Comparison of ENCODE assay signal across 10 cellular contexts in the genomic region with DNA sequence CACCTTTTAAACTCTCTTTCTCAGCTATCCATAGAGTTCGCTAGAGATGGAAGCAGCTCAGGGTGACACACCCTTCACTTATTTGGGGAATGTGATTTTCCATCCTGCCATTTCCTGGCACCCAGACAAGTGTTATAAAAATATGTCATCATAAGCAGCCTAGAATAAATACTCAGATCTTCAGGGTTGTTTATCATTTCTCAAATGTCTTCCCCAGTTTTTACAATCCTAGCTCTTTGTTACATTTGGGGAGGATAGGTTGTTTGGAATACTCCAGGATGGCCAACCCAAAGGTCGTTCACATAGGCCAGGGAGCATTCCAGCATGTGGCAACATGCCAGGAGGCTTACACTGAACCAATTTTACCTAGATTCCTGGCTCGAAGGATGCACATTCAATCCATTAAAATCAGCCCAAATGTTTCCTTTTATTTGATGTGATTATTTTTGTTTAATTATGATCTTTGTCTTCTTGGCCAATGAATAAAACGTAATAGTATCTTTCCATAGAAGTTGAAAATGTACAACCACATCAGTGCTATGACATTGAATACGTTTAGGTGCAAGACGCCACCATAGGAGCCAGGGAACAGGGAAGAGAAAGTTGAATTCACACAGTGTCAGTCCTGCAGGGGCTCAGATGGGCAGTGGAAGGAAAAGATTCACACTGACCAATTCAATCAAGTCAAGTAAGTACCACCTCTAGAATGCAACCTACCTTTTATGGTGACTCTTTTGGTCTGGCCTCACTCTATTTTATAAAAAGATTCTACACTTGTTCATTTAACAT.
DNase-seq lines count a peak whose midpoint lies in the region; ATAC-seq and TF ChIP-seq lines count a peak whose summit lies in the region.
"Had no signal": no experiment of that assay in that cellular context is flagged by ENCODE, and none has a peak within 500 bp of the region (broad histone marks: within the 10 kb centered on the region; RNA-seq: fewer than 3 reads in every experiment).

No MANE protein-coding gene starts in this region.

- H3K9me2 ChIP-seq in HCT116 (ENCODE audit: insufficient read depth) (no peaks in the 10 kb centered on the region), MM.1S (replicated peaks; ENCODE audit: insufficient read depth, low read length) (no peaks in the 10 kb centered on the region)

- BruUV-seq in HCT116 (replicated peaks; lab: Mats Ljungman, UMichigan): no TSS peak

- no peak for TF ChIP-seq EP300 in stomach (IDR thresholded peaks at IDR 0.05)

- 66 to 77% (median 71%) methylated on average over 6 of the region's 6 CpGs for WGBS in stomach, 5 donors

- H3K36me3 ChIP-seq in HCT116 (ENCODE audit: control insufficient read depth in 1 of 2, insufficient read depth in 2 of 2, low read length in 2 of 2) (no peaks in the 10 kb centered on the region), MM.1S (replicated peaks; ENCODE audit: insufficient read depth, low read length) (no peaks in the 10 kb centered on the region), stomach (no peaks in the 10 kb centered on the region)

- no peaks in the 10 kb centered on the region for H3K27me3 ChIP-seq in HCT116 (ENCODE audit: insufficient read depth, low read length)
- no peaks in the 10 kb centered on the region for H3K27me3 ChIP-seq in MM.1S (replicated peaks; ENCODE audit: insufficient read depth, low read length)
- no peaks in the 10 kb centered on the region for H3K27me3 ChIP-seq in stomach

- H3K27ac ChIP-seq in HCT116 (ENCODE audit: low read depth, low read length) (no peak overlapping the region), MM.1S (ENCODE audit: low read length) (no peak overlapping the region), stomach (no peak overlapping the region)

- intact Hi-C loops in HCT116 (cut with micrococcal nuclease) (no loop called here), stomach (cut with DNase I; ENCODE audit: low total_unique reads) (no loop called here)

- TF ChIP-seq POLR2A in HCT116 (IDR thresholded peaks at IDR 0.05; ENCODE audit: borderline replicate concordance, extremely low read depth, insufficient read depth, insufficient read length) (no peak), stomach (IDR thresholded peaks at IDR 0.05) (no peak)

- H3K4me2 ChIP-seq in HCT116 (ENCODE audit: low read length) (peak overlapping the region; percentile 8; the same call in 1 of the 2 replicates), MM.1S (ENCODE audit: low read depth, low read length) (no peak overlapping the region)

- no peak for TF ChIP-seq RAD21 in HCT116 (IDR thresholded peaks at IDR 0.05; ENCODE audit: low read depth)

- no peaks in the 10 kb centered on the region for H3F3A ChIP-seq in MM.1S (ENCODE audit: insufficient read depth, low read length)

- no peak overlapping the region for H3K9ac ChIP-seq in HCT116 (ENCODE audit: low read length)
- no peak overlapping the region for H3K9ac ChIP-seq in MM.1S (ENCODE audit: low read length)

- H2AFZ ChIP-seq in HCT116 (ENCODE audit: low read depth, low read length, poor library complexity, severe bottlenecking): no peak overlapping the region
- no peak overlapping the region for H2AFZ ChIP-seq in MM.1S (ENCODE audit: low read length)

- H4K20me1 ChIP-seq in HCT116 (ENCODE audit: insufficient read depth) (no peaks in the 10 kb centered on the region), MM.1S (ENCODE audit: insufficient read depth, low read length) (no peaks in the 10 kb centered on the region)

- no peaks in the 10 kb centered on the region for H3K9me3 ChIP-seq in HCT116 (ENCODE audit: control insufficient read depth in 1 of 2, insufficient read depth in 1 of 2, low read depth in 1 of 2, low read length in 2 of 2)
- H3K9me3 ChIP-seq in MM.1S (replicated peaks; ENCODE audit: insufficient read depth, low read length): no peaks in the 10 kb centered on the region
- peaks cover 0 to 5% (median 0%) of the 10 kb centered on the region in 4 donors for H3K9me3 ChIP-seq in stomach

- CTCF ChIA-PET in HCT116 (lab: Charles Lee) (no interaction called here), GM10248 (lab: Yijun Ruan, JAX) (interaction anchor here (1.2 kb wide), 1 partner anchor 10 kb away, joined by 3 read pairs; no protein-coding TSS in a partner anchor)

- DNase-seq in HCT116 (ENCODE audit: low read depth, low spot score) (peak; percentile 3), foreskin fibroblast (peak; percentile 86 to 91), skeletal muscle cell (ENCODE audit: low read depth) (peak; percentile 75), MM.1S (no peak), GM10248 (ENCODE audit: extremely low spot score) (no peak), stomach (no peak), anterior cingulate cortex (lab: John Stamatoyannopoulos, UW) (no peak)
- DNase-seq: activated naive CD8-positive, alpha-beta T cell treated with anti-CD3 and anti-CD28 coated beads, Interleukin-2, amount 10 ng/mL, durations not matched to agents 7 days and 5 days; NCI-H1105 treated with DMSO at 0.1 percent for 48 hours had no signal

- RAD21 ChIA-PET in HCT116 (lab: Charles Lee; ENCODE audit: low non-redundant PET in 1 of 2, low total read pairs in 2 of 2, uncharacterized antibody in 2 of 2, unreplicated experiment in 2 of 2): no interaction called here

- H3K4me1 ChIP-seq in HCT116 (ENCODE audit: control insufficient read depth in 1 of 2, insufficient read depth in 2 of 2, low read length in 2 of 2) (peaks cover 2 to 6% of the 10 kb centered on the region in 2 experiments; a peak in 2 of 4 replicates), MM.1S (ENCODE audit: low read length) (no peaks in the 10 kb centered on the region), stomach (peaks cover 0 to 10% (median 5%) of the 10 kb centered on the region in 4 donors)

- no peak for ATAC-seq in HCT116
- ATAC-seq in SK-N-SH treated with all-trans-retinoic acid at 6 μM for 48 hours: peak; percentile 98

- POLR2A ChIA-PET in HCT116 (lab: Charles Lee): no interaction called here
- POLR2A ChIA-PET in GM10248 (lab: Yijun Ruan, JAX): no interaction called here

- H3K79me2 ChIP-seq in HCT116 (ENCODE audit: insufficient read depth, low read length) (no peaks in the 10 kb centered on the region), MM.1S (ENCODE audit: low read length) (no peaks in the 10 kb centered on the region)

- TF ChIP-seq CTCF in HCT116 (IDR thresholded peaks at IDR 0.05 in 2 of 3, conservative IDR thresholded peaks at IDR 0.05 in 1 of 3; ENCODE audit: borderline replicate concordance in 1 of 3, insufficient read depth in 1 of 3, low read depth in 2 of 3, low read length in 2 of 3) (no peak), foreskin fibroblast (IDR thresholded peaks at IDR 0.05; ENCODE audit: low read depth, low read length) (no peak), MM.1S (IDR thresholded peaks at IDR 0.05; ENCODE audit: low read length) (no peak), GM10248 (IDR thresholded peaks at IDR 0.05; ENCODE audit: control extremely low read depth, extremely low read depth, low read depth, missing control alignments) (no peak), stomach (IDR thresholded peaks at IDR 0.05) (no peak)

- no peak overlapping the region for H3K4me3 ChIP-seq in HCT116 (replicated peaks in 1 of 2; ENCODE audit: low read depth in 1 of 2, low read length in 2 of 2)
- no peak overlapping the region for H3K4me3 ChIP-seq in foreskin fibroblast (ENCODE audit: low read depth in 1 of 2, low read length in 2 of 2)
- H3K4me3 ChIP-seq in skeletal muscle cell (ENCODE audit: low read depth, low read length): no peak overlapping the region
- no peak overlapping the region for H3K4me3 ChIP-seq in MM.1S (ENCODE audit: low read length)
- no peak overlapping the region for H3K4me3 ChIP-seq in stomach

TF ChIP-seq in HCT116, 20 proteins besides CTCF, POLR2A, EP300 and RAD21 (continues in another document):
- TF ChIP-seq JUND (IDR thresholded peaks at IDR 0.05) (no peak), EZH2phosphoT487 (IDR thresholded peaks at IDR 0.05; ENCODE audit: borderline replicate concordance) (no peak)
- TF ChIP-seq, protein P1, sequence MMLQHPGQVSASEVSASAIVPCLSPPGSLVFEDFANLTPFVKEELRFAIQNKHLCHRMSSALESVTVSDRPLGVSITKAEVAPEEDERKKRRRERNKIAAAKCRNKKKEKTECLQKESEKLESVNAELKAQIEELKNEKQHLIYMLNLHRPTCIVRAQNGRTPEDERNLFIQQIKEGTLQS (IDR thresholded peaks at IDR 0.05): no peak
- TF ChIP-seq, protein P2, sequence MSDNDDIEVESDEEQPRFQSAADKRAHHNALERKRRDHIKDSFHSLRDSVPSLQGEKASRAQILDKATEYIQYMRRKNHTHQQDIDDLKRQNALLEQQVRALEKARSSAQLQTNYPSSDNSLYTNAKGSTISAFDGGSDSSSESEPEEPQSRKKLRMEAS (IDR thresholded peaks at IDR 0.05): no peak

TF ChIP-seq in SK-N-SH treated with all-trans-retinoic acid at 6 μM for 48 hours, 23 proteins besides CTCF, POLR2A, EP300 and RAD21 (continues in another document):
- TF ChIP-seq ISL1 (CRISPR knock-in tag; IDR thresholded peaks at IDR 0.05): peak; percentile 65
- TF ChIP-seq ZFP3 (CRISPR knock-in tag; IDR thresholded peaks at IDR 0.05): no peak
- TF ChIP-seq, protein P3, sequence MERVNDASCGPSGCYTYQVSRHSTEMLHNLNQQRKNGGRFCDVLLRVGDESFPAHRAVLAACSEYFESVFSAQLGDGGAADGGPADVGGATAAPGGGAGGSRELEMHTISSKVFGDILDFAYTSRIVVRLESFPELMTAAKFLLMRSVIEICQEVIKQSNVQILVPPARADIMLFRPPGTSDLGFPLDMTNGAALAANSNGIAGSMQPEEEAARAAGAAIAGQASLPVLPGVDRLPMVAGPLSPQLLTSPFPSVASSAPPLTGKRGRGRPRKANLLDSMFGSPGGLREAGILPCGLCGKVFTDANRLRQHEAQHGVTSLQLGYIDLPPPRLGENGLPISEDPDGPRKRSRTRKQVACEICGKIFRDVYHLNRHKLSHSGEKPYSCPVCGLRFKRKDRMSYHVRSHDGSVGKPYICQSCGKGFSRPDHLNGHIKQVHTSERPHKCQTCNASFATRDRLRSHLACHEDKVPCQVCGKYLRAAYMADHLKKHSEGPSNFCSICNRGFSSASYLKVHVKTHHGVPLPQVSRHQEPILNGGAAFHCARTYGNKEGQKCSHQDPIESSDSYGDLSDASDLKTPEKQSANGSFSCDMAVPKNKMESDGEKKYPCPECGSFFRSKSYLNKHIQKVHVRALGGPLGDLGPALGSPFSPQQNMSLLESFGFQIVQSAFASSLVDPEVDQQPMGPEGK (CRISPR knock-in tag; IDR thresholded peaks at IDR 0.05; ENCODE audit: borderline replicate concordance): no peak

Comparison
In these comparisons a context has a peak if more than half of its experiments do, and no peak if none do; other contexts are left out.
1. DNase-seq: peak in HCT116 (single experiment), foreskin fibroblast (2 of 2) and skeletal muscle cell (single experiment); none in MM.1S (single experiment), GM10248 (single experiment), stomach (single experiment) and anterior cingulate cortex (0 of 58).